ENCODE assay signal across 8 cellular contexts in the genomic region with DNA sequence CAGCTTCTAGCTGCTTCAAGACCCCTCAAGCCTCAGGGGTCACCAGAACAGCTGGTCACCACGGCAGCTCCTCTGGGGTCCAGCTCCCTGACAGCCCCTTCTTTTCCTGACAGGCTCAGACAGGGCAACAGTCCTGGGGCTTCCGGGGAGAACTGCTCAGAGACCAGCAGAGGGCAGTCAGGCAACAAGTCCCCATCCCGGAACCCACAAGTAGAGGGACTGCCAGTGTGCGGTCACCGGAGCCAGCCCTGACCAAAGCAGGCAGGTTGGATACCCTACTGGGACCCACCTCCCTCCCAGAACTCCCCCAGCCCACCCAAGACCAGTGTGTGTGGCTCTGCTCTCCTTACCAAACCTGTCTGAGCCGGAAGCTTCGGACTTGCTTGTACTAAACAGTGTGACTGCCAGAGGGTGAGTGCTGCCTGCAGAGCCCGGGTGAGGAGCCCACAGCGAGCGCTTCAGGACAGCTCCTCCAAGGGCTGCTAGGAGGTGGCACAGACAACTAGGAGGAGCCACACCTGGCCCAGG. TPM values are rescaled to one million over a fixed set of nuclear protein-coding genes. Genes with fewer than 3 reads are reported as not detected.
DNase-seq lines count a peak whose midpoint lies in the region; ATAC-seq and TF ChIP-seq lines count a peak whose summit lies in the region.

No MANE protein-coding gene starts in this region.

- no peaks in the 10 kb centered on the region for H3K9me3 Mint-ChIP-seq in endothelial cell (ENCODE audit: unreplicated experiment)

- ATAC-seq in GM18907 (IDR thresholded peaks at IDR 0.05; ENCODE audit: unreplicated experiment): peak; percentile 66
- peak; percentile 91 for ATAC-seq in mucosa of descending colon

- H3K27me3 Mint-ChIP-seq in endothelial cell (ENCODE audit: unreplicated experiment): peaks cover 9% of the 10 kb centered on the region

- H3K36me3 Mint-ChIP-seq in endothelial cell (ENCODE audit: low read depth, unreplicated experiment): no peaks in the 10 kb centered on the region

- no peaks in the 10 kb centered on the region for H3K27me3 ChIP-seq in NT2/D1 (ENCODE audit: insufficient read depth, insufficient read length)

- DNase-seq in AG09309 (ENCODE audit: low read depth): peak; percentile 46
- peak; percentile 88 for DNase-seq in HT-29 (ENCODE audit: low spot score)
- peak; percentile 76 for DNase-seq in NT2/D1 (ENCODE audit: low read depth, low spot score)
- peak in 2 of 3 experiments; percentile 28 to 32 for DNase-seq in activated CD8-positive, alpha-beta memory T cell treated with anti-CD3 and anti-CD28 coated beads for 48 hours (ENCODE audit: low read depth in 2 of 3, low spot score in 2 of 3)
- DNase-seq in endothelial cell (ENCODE audit: low spot score): peak; percentile 71
- DNase-seq in mucosa of descending colon: peak; percentile 65 to 78 (median 75)
- DNase-seq in stimulated activated CD8-positive, alpha-beta memory T cell treated with anti-CD3 and anti-CD28 coated beads, Interleukin-4, amount 100 ng/mL, for 48 hours: peak; percentile 72

- H3K36me3 ChIP-seq in NT2/D1 (ENCODE audit: insufficient read depth, insufficient read length, low read length) (no peaks in the 10 kb centered on the region), mucosa of descending colon (ENCODE audit: low read depth) (no peaks in the 10 kb centered on the region)

- H3K9me3 ChIP-seq in NT2/D1 (ENCODE audit: insufficient read depth, low read length) (no peaks in the 10 kb centered on the region), mucosa of descending colon (no peaks in the 10 kb centered on the region)

- intact Hi-C loops in mucosa of descending colon (cut with DNase I, micrococcal nuclease): loop anchor here in 1 of 2 donors (10.0 kb wide), 1 partner anchor 324 kb away; no protein-coding TSS in a partner anchor

- TF ChIP-seq CTCF in AG09309 (IDR thresholded peaks at IDR 0.05; ENCODE audit: control insufficient read depth, insufficient read depth, low read depth, low read length, missing control alignments): peak; percentile 91
- TF ChIP-seq CTCF in endothelial cell (IDR thresholded peaks at IDR 0.05; ENCODE audit: unreplicated experiment): peak; percentile 46
- peak; percentile 45 for TF ChIP-seq CTCF in mucosa of descending colon (IDR thresholded peaks at IDR 0.05)

- peaks cover 4% of the 10 kb centered on the region for H3K4me1 Mint-ChIP-seq in endothelial cell (ENCODE audit: unreplicated experiment)

- no peak overlapping the region for H3K4me3 Mint-ChIP-seq in endothelial cell (ENCODE audit: unreplicated experiment)

- H3K4me1 ChIP-seq in NT2/D1 (ENCODE audit: insufficient read depth, insufficient read length) (peaks cover 13% of the 10 kb centered on the region), mucosa of descending colon (ENCODE audit: low read depth) (no peaks in the 10 kb centered on the region)

- no peak overlapping the region for H3K9ac ChIP-seq in NT2/D1 (ENCODE audit: insufficient read length, low read depth)

- H3K4me3 ChIP-seq in AG09309 (ENCODE audit: control insufficient read depth, low read depth, low read length): no peak overlapping the region; the same call in 1 of the 2 replicates
- no peak overlapping the region for H3K4me3 ChIP-seq in NT2/D1 (ENCODE audit: insufficient read length, low read depth)
- H3K4me3 ChIP-seq in mucosa of descending colon: no peak overlapping the region

- H3K27ac Mint-ChIP-seq in endothelial cell (ENCODE audit: unreplicated experiment): no peak overlapping the region

RNA-seq across cellular contexts. Expression of a gene that starts 40.3 kb away (rescaled TPM):
- 127 and 138 TPM in 2 replicates for total RNA-seq in HT-29 (2014; rRNA removed; shearing (Covaris generic))
- 98.4 TPM for total RNA-seq in endothelial cell (ENCODE audit: unreplicated experiment)
- total RNA-seq in mucosa of descending colon: 10 to 100 TPM; 72.0 to 79.5 (median 79.0) TPM

RNA-seq across cellular contexts. Expression of a gene that starts 51.8 kb away (rescaled TPM):
- total RNA-seq in HT-29 (2014; rRNA removed; shearing (Covaris generic)): not detected in 2 replicates
- total RNA-seq in endothelial cell (ENCODE audit: unreplicated experiment) (not detected), mucosa of descending colon (under 1 TPM in 1 of 3 donors, not detected in 2; 0.17 TPM)

Comparison
In these comparisons a context has a peak if more than half of its experiments do, and no peak if none do; other contexts are left out.
1. DNase-seq: peak in every context shown above with its lines; median percentile 88 in HT-29; 76 in NT2/D1; 75 in mucosa of descending colon; 72 in stimulated activated CD8-positive, alpha-beta memory T cell treated with anti-CD3 and anti-CD28 coated beads, Interleukin-4, amount 100 ng/mL, for 48 hours; 71 in endothelial cell; 46 in AG09309; 30 in activated CD8-positive, alpha-beta memory T cell treated with anti-CD3 and anti-CD28 coated beads for 48 hours.